8 cellular contexts compared by ENCODE assay signal in the genomic region with DNA sequence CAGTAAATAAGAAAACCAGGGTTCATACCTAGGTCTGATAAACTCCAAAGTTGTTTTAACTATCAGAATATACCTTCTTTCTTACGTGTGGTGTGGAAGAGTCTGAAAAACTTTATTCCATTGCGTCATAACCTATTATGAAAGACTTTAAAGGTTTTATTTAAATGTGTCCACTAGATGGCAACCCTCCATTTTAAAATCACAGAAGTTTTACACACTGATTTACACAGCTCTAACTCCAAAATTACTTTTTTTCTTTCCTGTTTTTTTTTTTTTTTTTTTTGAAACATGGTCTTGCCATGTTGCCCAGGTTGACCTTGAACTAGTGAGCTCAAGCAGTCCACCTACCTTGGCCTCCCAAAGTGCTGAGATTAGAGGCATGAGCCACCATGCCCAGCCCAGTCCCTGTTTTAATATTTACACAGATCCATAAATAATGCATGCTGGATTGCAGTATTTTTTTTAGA. TPM values are rescaled to one million over a fixed set of nuclear protein-coding genes. Genes with fewer than 3 reads are reported as not detected.
A peak's percentile ranks its signal among the peaks of the same experiment; 100 is the strongest.
DNase-seq lines count a peak whose midpoint lies in the region; ATAC-seq and TF ChIP-seq lines count a peak whose summit lies in the region.

No MANE protein-coding gene starts in this region.

- no peaks in the 10 kb centered on the region for H3K36me3 ChIP-seq in esophagus muscularis mucosa

- H3K27ac ChIP-seq in esophagus muscularis mucosa (replicated peaks in 1 of 4) = peak overlapping the region; percentile 58 to 75 (median 63)

- intact Hi-C loops in esophagus muscularis mucosa (cut with DNase I) = loop anchor here (1.0 to 5.0 kb wide), 3 partner anchors 58 to 162 kb away; no protein-coding TSS in a partner anchor

- H3K27me3 ChIP-seq in esophagus muscularis mucosa = no peaks in the 10 kb centered on the region

- no peak overlapping the region for H3K4me3 Mint-ChIP-seq in nephron progenitor cell

- no peaks in the 10 kb centered on the region for H3K36me3 Mint-ChIP-seq in nephron progenitor cell (ENCODE audit: low read depth)

- WGBS in esophagus muscularis mucosa = 2% methylated on average over 2 of the region's 2 CpGs

- peak; percentile 66 for DNase-seq in EL
- DNase-seq in LoVo (ENCODE audit: low spot score) = peak; percentile 79
- DNase-seq in SKM-1 treated with dmso at 0.1 percent for 144 hours (lab: John Stamatoyannopoulos, UW; ENCODE audit: unreplicated experiment) = peak; percentile 29
- no peak for DNase-seq in esophagus muscularis mucosa (ENCODE audit: extremely low spot score)
- no peak for DNase-seq in nephron progenitor cell
- no peak for DNase-seq in effector CD8-positive, alpha-beta T cell (lab: John Stamatoyannopoulos, UW)
- DNase-seq in stimulated activated CD4-positive, alpha-beta T cell treated with anti-CD3 and anti-CD28 coated beads, Interleukin-2, amount 100 ng/mL, for 24 hours = no peak

- no peaks in the 10 kb centered on the region for H3K9me3 ChIP-seq in esophagus muscularis mucosa

- H3K4me1 Mint-ChIP-seq in nephron progenitor cell = peaks cover 11% of the 10 kb centered on the region

- H3K27me3 Mint-ChIP-seq in nephron progenitor cell (ENCODE audit: low read depth, poor library complexity) = no peaks in the 10 kb centered on the region

- TF ChIP-seq EP300 in esophagus muscularis mucosa (IDR thresholded peaks at IDR 0.05) = no peak

- peaks cover 0 to 15% (median 9%) of the 10 kb centered on the region in 4 donors for H3K4me1 ChIP-seq in esophagus muscularis mucosa

- H3K27ac Mint-ChIP-seq in nephron progenitor cell = no peak overlapping the region

- no peaks in the 10 kb centered on the region for H3K9me3 Mint-ChIP-seq in nephron progenitor cell

- H3K4me3 ChIP-seq in esophagus muscularis mucosa = no peak overlapping the region

- TF ChIP-seq CTCF in esophagus muscularis mucosa (IDR thresholded peaks at IDR 0.05) (peak; percentile 53 to 60 (median 53)), nephron progenitor cell (IDR thresholded peaks at IDR 0.05) (peak; percentile 51)

- TF ChIP-seq POLR2A in esophagus muscularis mucosa (IDR thresholded peaks at IDR 0.05; ENCODE audit: low read depth) = no peak

- no peak for ATAC-seq in GM21390 (IDR thresholded peaks at IDR 0.05; ENCODE audit: unreplicated experiment)

RNA-seq across cellular contexts. Expression of a gene that starts 17.3 kb away (rescaled TPM):
- total RNA-seq in esophagus muscularis mucosa = not detected

Comparison
In these comparisons a context has a peak if more than half of its experiments do, and no peak if none do; other contexts are left out.
1. DNase-seq: peak in EL (single experiment), LoVo (single experiment) and SKM-1 treated with dmso at 0.1 percent for 144 hours (single experiment); none in esophagus muscularis mucosa (single experiment), nephron progenitor cell (single experiment), effector CD8-positive, alpha-beta T cell (single experiment) and stimulated activated CD4-positive, alpha-beta T cell treated with anti-CD3 and anti-CD28 coated beads, Interleukin-2, amount 100 ng/mL, for 24 hours (0 of 2).